In genomic region chr15:92831459-92832229, GRCh38 we compare ENCODE assay signal across 8 cellular contexts.
DNase-seq lines count a peak whose midpoint lies in the region; ATAC-seq and TF ChIP-seq lines count a peak whose summit lies in the region.

No MANE protein-coding gene starts in this region.

- H3K4me3 Mint-ChIP-seq in WTC11 = peak overlapping the region; percentile 50

- TF ChIP-seq CTCF in AG04450 (IDR thresholded peaks at IDR 0.05; ENCODE audit: low read depth, low read length) = 0 out of 2 replicates have a peak, but pooled peaks have one; percentile 10
- no peak for TF ChIP-seq CTCF in WTC11 (IDR thresholded peaks at IDR 0.05)
- TF ChIP-seq CTCF in cardiac fibroblast (IDR thresholded peaks at IDR 0.05; ENCODE audit: low read depth, low read length) = no peak

- H3K9me3 Mint-ChIP-seq in WTC11 = no peaks in the 10 kb centered on the region

- POLR2A ChIA-PET in AG04450 (lab: Yijun Ruan, JAX) (interaction anchor here (0.6 to 3.9 kb wide), 9 partner anchors 12 to 1795 kb away, joined by 3 to 63 read pairs (median 3); partner anchors contain the start of gene CHD2), WTC11 (lab: Charles Lee) (interaction anchor here (0.6 to 5.5 kb wide), 11 partner anchors 8 to 72 kb away, joined by 3 to 89 read pairs (median 7); partner anchors contain the start of gene CHD2)

- H3K27me3 Mint-ChIP-seq in WTC11 (ENCODE audit: low read depth) = no peaks in the 10 kb centered on the region

- in situ Hi-C loops in GM18951 (cut with MboI; ENCODE audit: low sequenced_read_pairs, unreplicated experiment) = no loop called here

- no peaks in the 10 kb centered on the region for H3K36me3 Mint-ChIP-seq in WTC11

- CTCF ChIA-PET in AG04450 (lab: Charles Lee) (interaction anchor here (0.5 to 1.6 kb wide), 6 partner anchors 12 to 1900 kb away, joined by 3 to 7 read pairs (median 4); partner anchors contain the start of gene HDDC3), WTC11 (lab: Charles Lee) (interaction anchor here (1.1 to 2.4 kb wide), 7 partner anchors 9 to 69 kb away, joined by 3 to 13 read pairs (median 7); partner anchors contain the start of gene CHD2)

- H3K27ac Mint-ChIP-seq in WTC11 = peak overlapping the region; percentile 99

- peaks cover 47% of the 10 kb centered on the region for H3K4me1 Mint-ChIP-seq in WTC11

- H3K27me3 ChIP-seq in AG04450 (ENCODE audit: control insufficient read depth, insufficient read depth, low read length) = no peaks in the 10 kb centered on the region

- peak; percentile 94 for TF ChIP-seq POLR2A in GM18951 (IDR thresholded peaks at IDR 0.05; ENCODE audit: extremely low read depth, insufficient read depth, insufficient read length)

- peak; percentile 89 for DNase-seq in AG04450 (ENCODE audit: low read depth, low spot score)
- peak; percentile 87 for DNase-seq in NCI-H2227 treated with DMSO at 0.1 percent for 48 hours (lab: John Stamatoyannopoulos, UW)
- DNase-seq in WTC11 (ENCODE audit: low spot score) = peak; percentile 92
- DNase-seq in cardiac fibroblast (ENCODE audit: low read depth in 2 of 2) = peak; percentile 97 to 99
- peak; percentile 100 for DNase-seq in islet precursor cell
- DNase-seq in stimulated activated CD4-positive, alpha-beta T cell treated with anti-CD3 and anti-CD28 coated beads, Interleukin-12 subunit alpha, Interleukin-12 subunit beta, amount 100 ng/mL, for 48 hours (ENCODE audit: low read depth in 2 of 3, low spot score in 1 of 3) = peak; percentile 81 to 90 (median 82)

- ATAC-seq in HG03175 (IDR thresholded peaks at IDR 0.05; ENCODE audit: unreplicated experiment) = peak; percentile 96
- peak; percentile 100 for ATAC-seq in WTC11

- H3K27ac ChIP-seq in AG04450 (ENCODE audit: low read depth, low read length) = peak overlapping the region; percentile 83

- no peaks in the 10 kb centered on the region for H3K9me3 ChIP-seq in AG04450 (ENCODE audit: control insufficient read depth, insufficient read depth, low read length)

- peak overlapping the region; percentile 8; the same call in 1 of the 2 replicates for H3K4me3 ChIP-seq in AG04450 (ENCODE audit: low read depth, low read length)
- H3K4me3 ChIP-seq in cardiac fibroblast (replicated peaks in 1 of 2; ENCODE audit: low read depth in 2 of 2, low read length in 2 of 2) = peak overlapping the region in 1 of 2 donors; percentile 8

TF ChIP-seq in WTC11, 78 proteins besides CTCF, POLR2A, EP300 and RAD21:
- TF ChIP-seq, protein P1, sequence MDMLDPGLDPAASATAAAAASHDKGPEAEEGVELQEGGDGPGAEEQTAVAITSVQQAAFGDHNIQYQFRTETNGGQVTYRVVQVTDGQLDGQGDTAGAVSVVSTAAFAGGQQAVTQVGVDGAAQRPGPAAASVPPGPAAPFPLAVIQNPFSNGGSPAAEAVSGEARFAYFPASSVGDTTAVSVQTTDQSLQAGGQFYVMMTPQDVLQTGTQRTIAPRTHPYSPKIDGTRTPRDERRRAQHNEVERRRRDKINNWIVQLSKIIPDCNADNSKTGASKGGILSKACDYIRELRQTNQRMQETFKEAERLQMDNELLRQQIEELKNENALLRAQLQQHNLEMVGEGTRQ (CRISPR knock-in tag; IDR thresholded peaks at IDR 0.05) = peak; percentile 62
- TF ChIP-seq FOXK1 (CRISPR knock-in tag; IDR thresholded peaks at IDR 0.05) (0 out of 2 replicates have a peak, but pooled peaks have one; percentile 34), E2F5 (CRISPR knock-in tag; IDR thresholded peaks at IDR 0.05) (0 out of 2 replicates have a peak, but pooled peaks have one; percentile 48), PREB (CRISPR knock-in tag; IDR thresholded peaks at IDR 0.05; ENCODE audit: borderline replicate concordance) (no peak), CREM (CRISPR knock-in tag; IDR thresholded peaks at IDR 0.05) (peak; percentile 51; the same call in 1 of the 2 replicates), MAX (CRISPR knock-in tag; IDR thresholded peaks at IDR 0.05) (peak; percentile 27; the same call in 1 of the 2 replicates), ZBTB21 (CRISPR knock-in tag; IDR thresholded peaks at IDR 0.05; ENCODE audit: borderline replicate concordance) (peak; percentile 53; the same call in 1 of the 2 replicates), PRRX2 (CRISPR knock-in tag; IDR thresholded peaks at IDR 0.05) (0 out of 2 replicates have a peak, but pooled peaks have one; percentile 27), ZNF138 (CRISPR knock-in tag; conservative IDR thresholded peaks at IDR 0.05) (0 out of 2 replicates have a peak, but pooled peaks have one; percentile 24), NFYB (CRISPR knock-in tag; conservative IDR thresholded peaks at IDR 0.05; ENCODE audit: low read depth) (0 out of 2 replicates have a peak, but pooled peaks have one; percentile 17), TP53 (CRISPR knock-in tag; IDR thresholded peaks at IDR 0.05) (peak; percentile 52; the same call in 1 of the 2 replicates), TCF7 (CRISPR knock-in tag; IDR thresholded peaks at IDR 0.05; ENCODE audit: low read depth) (no peak), GABPB1 (CRISPR knock-in tag; IDR thresholded peaks at IDR 0.05) (peak; percentile 56; the same call in 1 of the 2 replicates), SMAD4 (CRISPR knock-in tag; IDR thresholded peaks at IDR 0.05) (no peak), ETV6 (CRISPR knock-in tag; IDR thresholded peaks at IDR 0.05) (peak; percentile 49; the same call in 1 of the 2 replicates), ZNF281 (CRISPR knock-in tag; IDR thresholded peaks at IDR 0.05) (no peak)
